ENCODE assay signal across 19 cellular contexts in genomic region chr17:29127840-29128239, GRCh38. TPM values are rescaled to one million over a fixed set of nuclear protein-coding genes. Genes with fewer than 3 reads are reported as not detected.
DNase-seq lines count a peak whose midpoint lies in the region; ATAC-seq and TF ChIP-seq lines count a peak whose summit lies in the region.
"Had no signal": no experiment of that assay in that cellular context is flagged by ENCODE, and none has a peak within 500 bp of the region (broad histone marks: within the 10 kb centered on the region; RNA-seq: fewer than 3 reads in every experiment).

No MANE protein-coding gene starts in this region.

- intact Hi-C loops in IMR-90 (cut with micrococcal nuclease), result no loop called here
- intact Hi-C loops in gastrocnemius medialis (cut with DNase I; ENCODE audit: low total_unique reads), result no loop called here

- no peaks in the 10 kb centered on the region for H3F3A ChIP-seq in GM23338 (replicated peaks; ENCODE audit: low read depth)

- POLR2A ChIA-PET in IMR-90 (lab: Charles Lee; ENCODE audit: unreplicated experiment), result no interaction called here

- H3K4me1 Mint-ChIP-seq in GM23338, result peaks cover 21% of the 10 kb centered on the region

- peaks cover 35 to 51% of the 10 kb centered on the region in 2 experiments; a peak in 3 of 4 replicates for H3K79me1 ChIP-seq in IMR-90 (ENCODE audit: low read depth in 1 of 2, low read length in 2 of 2)

- BruUV-seq in IMR-90 (replicated peaks; lab: Mats Ljungman, UMichigan), result no TSS peak

- no peak overlapping the region for H2BK5ac ChIP-seq in IMR-90 (ENCODE audit: low read depth, low read length, poor library complexity, severe bottlenecking)

- H4K20me1 ChIP-seq in GM23338 (replicated peaks; ENCODE audit: insufficient read depth) (no peaks in the 10 kb centered on the region; the same call in 1 of the 2 replicates), IMR-90 (ENCODE audit: insufficient read depth, low read length) (peaks cover 20% of the 10 kb centered on the region; the same call in 1 of the 2 replicates)

- H2AFZ ChIP-seq in GM23338, result no peak overlapping the region
- no peak overlapping the region for H2AFZ ChIP-seq in IMR-90 (replicated peaks; ENCODE audit: low read length, poor library complexity)
- H2AFZ ChIP-seq: GM23248 had no signal

- no peaks in the 10 kb centered on the region for H3K9me3 Mint-ChIP-seq in GM23338
- H3K9me3 Mint-ChIP-seq: CD8-positive, alpha-beta T cell; IgD-negative memory B cell had no signal

- no peak for TF ChIP-seq POLR2A in IMR-90 (IDR thresholded peaks at IDR 0.05; ENCODE audit: low read depth, low read length)
- no peak for TF ChIP-seq POLR2A in gastrocnemius medialis (IDR thresholded peaks at IDR 0.05)

- H3K56ac ChIP-seq in IMR-90 (ENCODE audit: extremely low read depth, insufficient read depth, low read length), result no peak overlapping the region

- no peak overlapping the region for H4K91ac ChIP-seq in IMR-90 (ENCODE audit: insufficient read depth, low read depth, low read length)

- H3K4me3 ChIP-seq in GM23338 (no peak overlapping the region), IMR-90 (ENCODE audit: insufficient read depth, low read depth, low read length) (no peak overlapping the region), iPS-15b (ENCODE audit: low read depth, low read length) (no peak overlapping the region), gastrocnemius medialis (no peak overlapping the region)
- H3K4me3 ChIP-seq: GM23248, SK-N-MC had no signal

- H4K8ac ChIP-seq in IMR-90 (ENCODE audit: low read depth in 2 of 2, low read length in 2 of 2), result no peak overlapping the region

- H3K9me1 ChIP-seq in IMR-90 (ENCODE audit: insufficient read depth, low read length), result peaks cover 29% of the 10 kb centered on the region

- H3K4me2 ChIP-seq in GM23338 (no peak overlapping the region), IMR-90 (ENCODE audit: low read depth, low read length) (no peak overlapping the region)

- H2BK20ac ChIP-seq in IMR-90 (ENCODE audit: low read depth, low read length), result no peak overlapping the region

- DNase-seq in GM23338 (ENCODE audit: low spot score) (no peak), IMR-90 (no peak), gastrocnemius medialis (no peak), dermis blood vessel endothelial cell (no peak), Kasumi-1 (lab: John Stamatoyannopoulos, UW) (no peak)
- no peak for DNase-seq in NK-92 treated with Interleukin-12 subunit alpha and Interleukin-12 subunit beta, amount 100 ng/mL, for 24 hours (lab: John Stamatoyannopoulos, UW)
- DNase-seq: CD8-positive, alpha-beta T cell; GM23248; HCEC 1CT; MV-4-11; NCI-H1694 treated with DMSO at 0.1 percent for 48 hours; NCI-H2081 treated with DMSO at 0.1 percent for 48 hours; NCI-H446 treated with DMSO at 0.1 percent for 48 hours; NCI-H526 treated with DMSO at 0.1 percent for 48 hours; PC-3; SHP77 treated with DMSO at 0.1 percent for 48 hours had no signal

- H3K36me3 Mint-ChIP-seq in GM23338 (ENCODE audit: low read depth), result no peaks in the 10 kb centered on the region
- H3K36me3 Mint-ChIP-seq: IgD-negative memory B cell had no signal

- H3K36me3 ChIP-seq in GM23338 (ENCODE audit: insufficient read depth), result no peaks in the 10 kb centered on the region
- 0 out of 2 replicates have a peak, but pooled peaks cover 3% of the 10 kb centered on the region for H3K36me3 ChIP-seq in IMR-90 (ENCODE audit: control insufficient read depth, insufficient read depth, low read length)
- H3K36me3 ChIP-seq in iPS-15b (ENCODE audit: control insufficient read depth, insufficient read depth, low read length), result no peaks in the 10 kb centered on the region
- peaks cover 0 to 28% of the 10 kb centered on the region in 2 donors for H3K36me3 ChIP-seq in gastrocnemius medialis

- H3K27me3 ChIP-seq in GM23338 (ENCODE audit: insufficient read depth) (no peaks in the 10 kb centered on the region), IMR-90 (ENCODE audit: control insufficient read depth, insufficient read depth, low read length) (no peaks in the 10 kb centered on the region), iPS-15b (ENCODE audit: control insufficient read depth, insufficient read depth, low read length) (no peaks in the 10 kb centered on the region), gastrocnemius medialis (no peaks in the 10 kb centered on the region)

- H3K9me2 ChIP-seq in GM23338 (ENCODE audit: insufficient read depth), result no peaks in the 10 kb centered on the region

- no peak overlapping the region for H3K18ac ChIP-seq in IMR-90 (ENCODE audit: low read depth, low read length)

- H3K4me3 Mint-ChIP-seq in GM23338, result no peak overlapping the region
- H3K4me3 Mint-ChIP-seq: CD8-positive, alpha-beta T cell; IgD-negative memory B cell had no signal

- H3K4me1 ChIP-seq in GM23338 (ENCODE audit: insufficient read depth) (peaks cover 7% of the 10 kb centered on the region; the same call in 1 of the 2 replicates), IMR-90 (ENCODE audit: control insufficient read depth, insufficient read depth, low read length) (peaks cover 16% of the 10 kb centered on the region), iPS-15b (ENCODE audit: control insufficient read depth, insufficient read depth, low read length) (peaks cover 7% of the 10 kb centered on the region), gastrocnemius medialis (peaks cover 75 to 82% of the 10 kb centered on the region in 2 donors)

- H3K4ac ChIP-seq in IMR-90 (ENCODE audit: low read depth, low read length), result no peak overlapping the region

- dilution Hi-C loops in IMR-90 (cut with HindIII; ENCODE audit: low sequenced_read_pairs, unreplicated experiment), result no loop called here

- WGBS in IMR-90 (ENCODE audit: extremely low coverage in 2 of 2, insufficient read length in 1 of 2), 2 experiments, result no CpG with 5 or more reads among the region's 10 CpGs

- ATAC-seq in GM23338 (peak; percentile 21), IMR-90 (ENCODE audit: low read depth) (no peak), gastrocnemius medialis (no peak)
- ATAC-seq: CD8-positive, alpha-beta T cell; PC-3 had no signal

- TF ChIP-seq CTCF in GM23338 (conservative IDR thresholded peaks at IDR 0.05; ENCODE audit: low read depth in 2 of 2) (no peak), IMR-90 (conservative IDR thresholded peaks at IDR 0.05; ENCODE audit: low read depth, low read length) (no peak), gastrocnemius medialis (IDR thresholded peaks at IDR 0.05 in 4 of 5, conservative IDR thresholded peaks at IDR 0.05 in 1 of 5) (no peak)

- no peak for TF ChIP-seq RAD21 in IMR-90 (IDR thresholded peaks at IDR 0.05; ENCODE audit: low read length)

- H4K5ac ChIP-seq in IMR-90 (ENCODE audit: low read depth, low read length), result no peak overlapping the region

- H3K9me3 ChIP-seq in IMR-90 (ENCODE audit: control insufficient read depth, insufficient read depth, low read length) (no peaks in the 10 kb centered on the region), iPS-15b (ENCODE audit: control insufficient read depth, insufficient read depth, low read length) (no peaks in the 10 kb centered on the region), gastrocnemius medialis (no peaks in the 10 kb centered on the region)

- H3K14ac ChIP-seq in IMR-90 (replicated peaks; ENCODE audit: low read depth, low read length), result no peak overlapping the region

- H3K9ac ChIP-seq in IMR-90 (ENCODE audit: low read depth, low read length), result no peak overlapping the region
- peak overlapping the region; percentile 24 for H3K9ac ChIP-seq in iPS-15b (ENCODE audit: low read depth, low read length)
- H3K9ac ChIP-seq: GM23248 had no signal

- H3K27ac ChIP-seq in GM23338 (ENCODE audit: low read depth), result 0 out of 2 replicates have a peak overlapping the region, but pooled peaks have one; percentile 26
- no peak overlapping the region for H3K27ac ChIP-seq in IMR-90 (ENCODE audit: insufficient read depth, low read length)
- peak overlapping the region; percentile 92 to 98 (median 96) for H3K27ac ChIP-seq in gastrocnemius medialis
- H3K27ac ChIP-seq: GM23248, SK-N-MC had no signal

- H3K79me2 ChIP-seq in GM23338 (replicated peaks; ENCODE audit: insufficient read depth), result no peaks in the 10 kb centered on the region

- H2AK5ac ChIP-seq in IMR-90 (ENCODE audit: low read depth, low read length), result no peak overlapping the region

- no peak overlapping the region for H3K23ac ChIP-seq in IMR-90 (ENCODE audit: low read depth, low read length)

- peak overlapping the region; percentile 37 for H2AK9ac ChIP-seq in IMR-90 (replicated peaks; ENCODE audit: low read depth, low read length, poor library complexity)

- in situ Hi-C loops in IMR-90 (cut with MboI; ENCODE audit: low sequenced_read_pairs), result no loop called here
- in situ Hi-C loops in gastrocnemius medialis (cut with MboI; ENCODE audit: low sequenced_read_pairs in 4 of 4), result no loop called here

- H3K27ac Mint-ChIP-seq in GM23338, result no peak overlapping the region
- H3K27ac Mint-ChIP-seq: CD8-positive, alpha-beta T cell had no signal

- no peak overlapping the region for H2BK15ac ChIP-seq in IMR-90 (ENCODE audit: low read depth, low read length)

- H2BK120ac ChIP-seq in IMR-90 (ENCODE audit: low read depth, low read length), result no peak overlapping the region

- H3K27me3 Mint-ChIP-seq in GM23338 (ENCODE audit: insufficient read depth, low read depth, poor library complexity), result peaks cover 7% of the 10 kb centered on the region
- H3K27me3 Mint-ChIP-seq: IgD-negative memory B cell had no signal

- CTCF ChIA-PET in IMR-90 (lab: Yijun Ruan, JAX), result interaction anchor here (0.8 kb wide), 1 partner anchor 92 kb away, joined by 3 read pairs; no protein-coding TSS in a partner anchor

TF ChIP-seq in GM23338, 12 proteins besides CTCF, POLR2A, EP300 and RAD21 (continues in another document):
- no peak for TF ChIP-seq EZH2 (IDR thresholded peaks at IDR 0.05; ENCODE audit: low read depth, unreplicated experiment)
- no peak for TF ChIP-seq STAT1 (IDR thresholded peaks at IDR 0.05; ENCODE audit: unreplicated experiment)
- TF ChIP-seq EZH2phosphoT487 (IDR thresholded peaks at IDR 0.05; ENCODE audit: unreplicated experiment), result no peak

TF ChIP-seq in IMR-90, 13 proteins besides CTCF, POLR2A, EP300 and RAD21 (continues in another document):
- TF ChIP-seq RFX5 (IDR thresholded peaks at IDR 0.05; ENCODE audit: low read depth, low read length) (no peak), RCOR1 (IDR thresholded peaks at IDR 0.05; ENCODE audit: insufficient replicate concordance, low read length) (no peak), CHD1 (IDR thresholded peaks at IDR 0.05; ENCODE audit: low read depth, low read length) (no peak)

RNA-seq across cellular contexts. Expression of gene MYO18A, which starts 52.4 kb away (rescaled TPM):
- total RNA-seq in GM23338 (2014; rRNA removed; shearing (Covaris generic)), result 23.9 and 37.5 TPM in 2 replicates
- polyA plus RNA-seq in GM23338 (2016; fragmentation: Nextera tagmentation; extraction: Ambion mirVana) (16.7 and 18.3 TPM in 2 replicates), IMR-90 (2012; rRNA removed) (22.4 and 22.9 TPM in 2 replicates)
- total RNA-seq in IMR-90 (2012; rRNA removed) (39.1 and 40.0 TPM in 2 replicates), gastrocnemius medialis (1,000 to 10,000 TPM in 1 of 4 donors, 100 to 1,000 TPM in 3; 526 to 1,058 (median 835) TPM), dermis blood vessel endothelial cell (42.4 and 47.4 TPM in 2 replicates)
- polyA plus RNA-seq in IMR-90 (2012; cell fraction: cytosol; rRNA removed), result 12.8 and 19.0 TPM in 2 replicates
- 95.5 and 141 TPM in 2 replicates for polyA plus RNA-seq in IMR-90 (2012; cell fraction: nucleus; rRNA removed; ENCODE audit: low replicate concordance)

Comparison
In these comparisons a context has a peak if more than half of its experiments do, and no peak if none do; other contexts are left out.
1. RNA of gene MYO18A, which starts 52.4 kb away (total RNA-seq): 526 to 1,058 TPM in gastrocnemius medialis; 42.4 to 47.4 TPM in dermis blood vessel endothelial cell, 39.1 to 40.0 TPM in IMR-90 and 23.9 to 37.5 TPM in GM23338; every median in the first group is over 10 times any median in the second.